ENCODE assay signal across 16 cellular contexts in genomic region chrX:100587846-100588245, GRCh38.
"Had no signal": no experiment of that assay in that cellular context is flagged by ENCODE, and none has a peak within 500 bp of the region (broad histone marks: within the 10 kb centered on the region; RNA-seq: fewer than 3 reads in every experiment).

No MANE protein-coding gene starts in this region.

- DNase-seq: activated CD4-positive, alpha-beta T cell treated with anti-CD3 and anti-CD28 coated beads for 1 hour; activated CD8-positive, alpha-beta memory T cell treated with anti-CD3 and anti-CD28 coated beads for 24 hours; activated CD8-positive, alpha-beta memory T cell treated with anti-CD3 and anti-CD28 coated beads, Interleukin-2, amount 50 U/mL, for 48 hours; activated effector memory CD4-positive, alpha-beta T cell treated with Interleukin-2 at 50 U/mL for 16 hours; activated naive CD4-positive, alpha-beta T cell treated with anti-CD3 and anti-CD28 coated beads, Interleukin-2, amount 50 U/mL, for 16 hours; activated T-cell treated with anti-CD3 and anti-CD28 coated beads, Interleukin-2, amount 50 U/mL, for 48 hours; effector CD8-positive, alpha-beta T cell; esophagus squamous epithelium; lower lobe of right lung; right lobe of liver; stimulated activated CD4-positive, alpha-beta T cell treated with anti-CD3 and anti-CD28 coated beads, Interleukin-4, amount 100 ng/mL, for 1 hour; stomach; testis; upper lobe of left lung had no signal

- ATAC-seq: natural killer cell treated with Interleukin-12 subunit alpha and Interleukin-12 subunit beta and Interleukin-15 and Interleukin-18, amount 100 ng/mL, for 72 hours; stimulated activated effector memory CD8-positive, alpha-beta T cell treated with anti-CD3 and anti-CD28 coated beads, Interleukin-12 subunit alpha, Interleukin-12 subunit beta, amount 100 ng/mL, for 72 hours had no signal
